Comparison of ENCODE assay signal across 1 cellular context in genomic region chr17:78250891-78251772, GRCh38.
TF ChIP-seq lines count a peak whose summit lies in the region.

No MANE protein-coding gene starts in this region.

TF ChIP-seq in GM12878, 131 proteins besides CTCF, POLR2A, EP300 and RAD21 (continued from another document):
- TF ChIP-seq, protein P1, sequence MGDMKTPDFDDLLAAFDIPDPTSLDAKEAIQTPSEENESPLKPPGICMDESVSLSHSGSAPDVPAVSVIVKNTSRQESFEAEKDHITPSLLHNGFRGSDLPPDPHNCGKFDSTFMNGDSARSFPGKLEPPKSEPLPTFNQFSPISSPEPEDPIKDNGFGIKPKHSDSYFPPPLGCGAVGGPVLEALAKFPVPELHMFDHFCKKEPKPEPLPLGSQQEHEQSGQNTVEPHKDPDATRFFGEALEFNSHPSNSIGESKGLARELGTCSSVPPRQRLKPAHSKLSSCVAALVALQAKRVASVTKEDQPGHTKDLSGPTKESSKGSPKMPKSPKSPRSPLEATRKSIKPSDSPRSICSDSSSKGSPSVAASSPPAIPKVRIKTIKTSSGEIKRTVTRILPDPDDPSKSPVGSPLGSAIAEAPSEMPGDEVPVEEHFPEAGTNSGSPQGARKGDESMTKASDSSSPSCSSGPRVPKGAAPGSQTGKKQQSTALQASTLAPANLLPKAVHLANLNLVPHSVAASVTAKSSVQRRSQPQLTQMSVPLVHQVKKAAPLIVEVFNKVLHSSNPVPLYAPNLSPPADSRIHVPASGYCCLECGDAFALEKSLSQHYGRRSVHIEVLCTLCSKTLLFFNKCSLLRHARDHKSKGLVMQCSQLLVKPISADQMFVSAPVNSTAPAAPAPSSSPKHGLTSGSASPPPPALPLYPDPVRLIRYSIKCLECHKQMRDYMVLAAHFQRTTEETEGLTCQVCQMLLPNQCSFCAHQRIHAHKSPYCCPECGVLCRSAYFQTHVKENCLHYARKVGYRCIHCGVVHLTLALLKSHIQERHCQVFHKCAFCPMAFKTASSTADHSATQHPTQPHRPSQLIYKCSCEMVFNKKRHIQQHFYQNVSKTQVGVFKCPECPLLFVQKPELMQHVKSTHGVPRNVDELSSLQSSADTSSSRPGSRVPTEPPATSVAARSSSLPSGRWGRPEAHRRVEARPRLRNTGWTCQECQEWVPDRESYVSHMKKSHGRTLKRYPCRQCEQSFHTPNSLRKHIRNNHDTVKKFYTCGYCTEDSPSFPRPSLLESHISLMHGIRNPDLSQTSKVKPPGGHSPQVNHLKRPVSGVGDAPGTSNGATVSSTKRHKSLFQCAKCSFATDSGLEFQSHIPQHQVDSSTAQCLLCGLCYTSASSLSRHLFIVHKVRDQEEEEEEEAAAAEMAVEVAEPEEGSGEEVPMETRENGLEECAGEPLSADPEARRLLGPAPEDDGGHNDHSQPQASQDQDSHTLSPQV (IDR thresholded peaks at IDR 0.05), result peak; percentile 93
- TF ChIP-seq LARP7 (IDR thresholded peaks at IDR 0.05), result peak; percentile 64; the same call in 1 of the 2 replicates
- no peak for TF ChIP-seq BCL3 (IDR thresholded peaks at IDR 0.05; ENCODE audit: borderline replicate concordance, insufficient read depth, low read depth, low read length, poor library complexity, severe bottlenecking)
- TF ChIP-seq USF1 (IDR thresholded peaks at IDR 0.05; ENCODE audit: borderline replicate concordance, extremely low read length, insufficient read depth, low read depth, low read length), result peak; percentile 42
- TF ChIP-seq DPF2 (IDR thresholded peaks at IDR 0.05), result peak; percentile 20; the same call in 1 of the 2 replicates
- TF ChIP-seq SP1 (IDR thresholded peaks at IDR 0.05; ENCODE audit: low read depth, low read length), result peak; percentile 34
- peak; percentile 93 for TF ChIP-seq TCF3 (IDR thresholded peaks at IDR 0.05; ENCODE audit: borderline replicate concordance, insufficient read depth, low read depth, low read length)
- peak; percentile 81 for TF ChIP-seq YY1 (IDR thresholded peaks at IDR 0.05; ENCODE audit: low read depth, low read length)
- TF ChIP-seq RUNX3 (IDR thresholded peaks at IDR 0.05; ENCODE audit: low read length), result peak; percentile 27
- TF ChIP-seq BHLHE40 (IDR thresholded peaks at IDR 0.05; ENCODE audit: borderline replicate concordance in 1 of 2, low read depth in 2 of 2, low read length in 1 of 2), result peak; percentile 29 to 50; a peak in 2 of 4 replicates
- TF ChIP-seq SMARCA5 (IDR thresholded peaks at IDR 0.05), result peak; percentile 96
- peak; percentile 66 for TF ChIP-seq IKZF1 (conservative IDR thresholded peaks at IDR 0.05)
- no peak for TF ChIP-seq SMAD5 (IDR thresholded peaks at IDR 0.05; ENCODE audit: low read depth)
- peak; percentile 46 for TF ChIP-seq GATAD2B (conservative IDR thresholded peaks at IDR 0.05; ENCODE audit: low read depth)
- no peak for TF ChIP-seq ZNF687 (IDR thresholded peaks at IDR 0.05)
- TF ChIP-seq, protein P2, sequence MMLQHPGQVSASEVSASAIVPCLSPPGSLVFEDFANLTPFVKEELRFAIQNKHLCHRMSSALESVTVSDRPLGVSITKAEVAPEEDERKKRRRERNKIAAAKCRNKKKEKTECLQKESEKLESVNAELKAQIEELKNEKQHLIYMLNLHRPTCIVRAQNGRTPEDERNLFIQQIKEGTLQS (IDR thresholded peaks at IDR 0.05; ENCODE audit: borderline replicate concordance, extremely low read depth, low read depth, low read length), result 0 out of 2 replicates have a peak, but pooled peaks have one; percentile 38
- TF ChIP-seq RB1 (IDR thresholded peaks at IDR 0.05; ENCODE audit: borderline replicate concordance), result peak; percentile 91; the same call in 1 of the 2 replicates
- peak; percentile 62; the same call in 1 of the 2 replicates for TF ChIP-seq IRF4 (IDR thresholded peaks at IDR 0.05; ENCODE audit: low read depth, low read length)
TF ChIP-seq in GM12878: peak in this region for 23.
